8 cellular contexts compared by ENCODE assay signal in the genomic region with DNA sequence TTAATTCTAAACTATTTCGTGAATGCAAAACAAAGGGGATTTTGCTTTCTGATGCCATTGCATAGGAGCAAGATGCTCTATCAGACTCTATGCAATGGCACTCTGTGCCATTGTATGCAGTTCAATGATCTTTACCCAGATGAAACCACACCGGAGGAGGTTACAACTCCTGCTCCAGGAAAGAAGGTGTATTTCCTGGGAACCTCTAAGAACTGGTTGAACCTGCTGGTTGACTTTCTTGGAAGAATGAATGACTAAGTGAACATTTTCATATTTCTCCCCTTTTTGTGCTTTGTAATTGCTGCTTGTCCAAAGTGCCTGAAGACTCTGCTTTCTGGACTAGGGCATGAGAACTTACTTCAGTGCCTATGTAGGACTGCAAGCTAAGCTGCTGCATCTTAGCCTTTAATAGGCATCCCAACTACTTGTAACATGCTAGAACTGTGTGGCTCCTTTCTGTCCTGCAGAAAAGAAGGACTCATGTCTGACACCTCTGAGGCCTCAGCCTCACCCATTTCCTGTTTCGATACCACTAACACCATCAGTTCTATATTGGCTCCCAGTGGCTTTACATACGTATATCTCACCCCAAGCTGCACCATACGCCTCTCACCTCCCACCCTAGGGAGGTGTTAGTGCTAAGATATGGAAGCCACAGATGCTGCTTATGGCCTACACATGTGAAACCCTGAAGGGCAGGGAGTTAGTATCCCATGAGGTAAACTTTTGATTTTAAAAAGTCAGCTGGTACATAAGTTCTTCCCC.
DNase-seq lines count a peak whose midpoint lies in the region; ATAC-seq and TF ChIP-seq lines count a peak whose summit lies in the region.

No MANE protein-coding gene starts in this region.

- no peak for TF ChIP-seq CTCF in psoas muscle (IDR thresholded peaks at IDR 0.05)

- H3K27me3 ChIP-seq in CD8-positive, alpha-beta memory T cell (ENCODE audit: insufficient read depth, low read length, poor library complexity, severe bottlenecking): no peaks in the 10 kb centered on the region
- H3K27me3 ChIP-seq in psoas muscle (ENCODE audit: insufficient read depth in 3 of 3, low read length in 2 of 3): no peaks in the 10 kb centered on the region

- H3K4me3 Mint-ChIP-seq in CD8-positive, alpha-beta memory T cell: peak overlapping the region in 1 of 7 donors; percentile 6
- no peak overlapping the region for H3K4me3 Mint-ChIP-seq in stimulated activated memory B cell treated with anti-CD40 and anti-IgM and Interleukin-4, amounts not matched to agents 10 μg/mL and 1 μg/mL and 100 μg/mL, for 72 hours

- no peak overlapping the region for H3K27ac ChIP-seq in CD8-positive, alpha-beta memory T cell (ENCODE audit: low read depth, low read length)
- no peak overlapping the region for H3K27ac ChIP-seq in psoas muscle

- no peak overlapping the region for H3K4me3 ChIP-seq in CD8-positive, alpha-beta memory T cell (ENCODE audit: low read length)
- no peak overlapping the region for H3K4me3 ChIP-seq in psoas muscle

- CTCF ChIA-PET in CD8-positive, alpha-beta memory T cell (lab: Charles Lee): no interaction called here

- POLR2A ChIA-PET in CD8-positive, alpha-beta memory T cell (lab: Charles Lee): no interaction called here

- H3K9me3 ChIP-seq in CD8-positive, alpha-beta memory T cell (ENCODE audit: low read length): no peaks in the 10 kb centered on the region
- no peaks in the 10 kb centered on the region for H3K9me3 ChIP-seq in psoas muscle

- DNase-seq in CD8-positive, alpha-beta memory T cell: peak in 3 of 5 donors; percentile 14 to 55 (median 44)
- DNase-seq in activated CD8-positive, alpha-beta memory T cell treated with anti-CD3 and anti-CD28 coated beads, Interleukin-2, amount 50 U/mL, for 1 hour (ENCODE audit: extremely low read depth): peak; percentile 0
- no peak for DNase-seq in stimulated activated CD4-positive, alpha-beta T cell treated with anti-CD3 and anti-CD28 coated beads, Interleukin-4, amount 100 ng/mL, for 24 hours
- DNase-seq in psoas muscle: no peak
- no peak for DNase-seq in stimulated activated CD4-positive, alpha-beta T cell treated with anti-CD3 and anti-CD28 coated beads, Interleukin-4, amount 100 ng/mL, for 1 hour

- H3K9me3 Mint-ChIP-seq in CD8-positive, alpha-beta memory T cell: no peaks in the 10 kb centered on the region
- no peaks in the 10 kb centered on the region for H3K9me3 Mint-ChIP-seq in stimulated activated memory B cell treated with anti-CD40 and anti-IgM and Interleukin-4, amounts not matched to agents 10 μg/mL and 1 μg/mL and 100 μg/mL, for 72 hours

- ATAC-seq in GM19397 (IDR thresholded peaks at IDR 0.05; ENCODE audit: unreplicated experiment) (peak; percentile 96), HG03354 (IDR thresholded peaks at IDR 0.05; ENCODE audit: poor library complexity, severe bottlenecking, unreplicated experiment) (peak; percentile 81), psoas muscle (no peak)
- peak; percentile 95 for ATAC-seq in stimulated activated memory B cell treated with anti-CD40 and anti-IgM and Interleukin-4, amounts not matched to agents 10 μg/mL and 1 μg/mL and 100 μg/mL, for 72 hours

- 82 to 84% (median 83%) methylated on average over 5 of the region's 5 CpGs for WGBS in psoas muscle, 3 donors

- H3K36me3 Mint-ChIP-seq in CD8-positive, alpha-beta memory T cell: no peaks in the 10 kb centered on the region
- no peaks in the 10 kb centered on the region for H3K36me3 Mint-ChIP-seq in stimulated activated memory B cell treated with anti-CD40 and anti-IgM and Interleukin-4, amounts not matched to agents 10 μg/mL and 1 μg/mL and 100 μg/mL, for 72 hours

- peaks cover 10 to 22% (median 17%) of the 10 kb centered on the region in 3 donors for H3K4me1 Mint-ChIP-seq in CD8-positive, alpha-beta memory T cell
- peaks cover 19% of the 10 kb centered on the region for H3K4me1 Mint-ChIP-seq in stimulated activated memory B cell treated with anti-CD40 and anti-IgM and Interleukin-4, amounts not matched to agents 10 μg/mL and 1 μg/mL and 100 μg/mL, for 72 hours

- H3K36me3 ChIP-seq in CD8-positive, alpha-beta memory T cell (ENCODE audit: insufficient read depth, low read length): no peaks in the 10 kb centered on the region
- no peaks in the 10 kb centered on the region for H3K36me3 ChIP-seq in psoas muscle (ENCODE audit: insufficient read depth in 1 of 2, low read depth in 1 of 2)

- H3K27me3 Mint-ChIP-seq in CD8-positive, alpha-beta memory T cell: peaks cover 0 to 3% of the 10 kb centered on the region in 2 donors
- H3K27me3 Mint-ChIP-seq in stimulated activated memory B cell treated with anti-CD40 and anti-IgM and Interleukin-4, amounts not matched to agents 10 μg/mL and 1 μg/mL and 100 μg/mL, for 72 hours: no peaks in the 10 kb centered on the region

- intact Hi-C loops in psoas muscle (cut with DNase I): no loop called here

- H3K27ac Mint-ChIP-seq in CD8-positive, alpha-beta memory T cell: peak overlapping the region in 6 of 8 donors; percentile 4 to 87 (median 18)
- H3K27ac Mint-ChIP-seq in stimulated activated memory B cell treated with anti-CD40 and anti-IgM and Interleukin-4, amounts not matched to agents 10 μg/mL and 1 μg/mL and 100 μg/mL, for 72 hours: no peak overlapping the region

- H3K4me1 ChIP-seq in CD8-positive, alpha-beta memory T cell (ENCODE audit: insufficient read depth, low read length): peaks cover 4% of the 10 kb centered on the region
- H3K4me1 ChIP-seq in psoas muscle: no peaks in the 10 kb centered on the region

Comparison
In these comparisons a context has a peak if more than half of its experiments do, and no peak if none do; other contexts are left out.
1. DNase-seq: peak in CD8-positive, alpha-beta memory T cell (3 of 5) and activated CD8-positive, alpha-beta memory T cell treated with anti-CD3 and anti-CD28 coated beads, Interleukin-2, amount 50 U/mL, for 1 hour (single experiment); none in stimulated activated CD4-positive, alpha-beta T cell treated with anti-CD3 and anti-CD28 coated beads, Interleukin-4, amount 100 ng/mL, for 24 hours (single experiment), psoas muscle (0 of 2) and stimulated activated CD4-positive, alpha-beta T cell treated with anti-CD3 and anti-CD28 coated beads, Interleukin-4, amount 100 ng/mL, for 1 hour (single experiment).
2. ATAC-seq: peak in GM19397 (single experiment), HG03354 (single experiment) and stimulated activated memory B cell treated with anti-CD40 and anti-IgM and Interleukin-4, amounts not matched to agents 10 μg/mL and 1 μg/mL and 100 μg/mL, for 72 hours (single experiment); none in psoas muscle (0 of 4).